Comparison of ENCODE assay signal across 8 cellular contexts in the genomic region with DNA sequence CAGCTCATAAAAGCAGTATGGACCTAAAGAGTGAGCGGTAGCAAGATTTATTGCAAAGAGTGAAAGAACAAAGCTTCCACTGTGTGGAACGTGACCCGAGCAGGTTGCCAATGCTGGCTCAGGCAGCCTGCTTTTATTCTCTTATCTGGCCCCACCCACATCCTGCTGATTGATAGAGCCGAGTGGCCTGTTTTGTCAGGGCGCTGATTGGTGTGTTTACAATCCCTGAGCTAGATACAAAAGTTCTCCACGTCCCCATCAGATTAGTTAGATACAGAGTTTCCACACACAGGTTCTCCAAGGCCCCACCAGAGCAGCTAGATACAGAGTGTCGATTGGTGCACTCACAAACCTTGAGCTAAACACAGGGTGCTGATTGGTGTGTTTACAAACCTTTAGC. TPM values are rescaled to one million over a fixed set of nuclear protein-coding genes. Genes with fewer than 3 reads are reported as not detected.
DNase-seq lines count a peak whose midpoint lies in the region; ATAC-seq and TF ChIP-seq lines count a peak whose summit lies in the region.
"Not testable (repeated sequence)": the region's sequence is repeated elsewhere in the genome, so short reads cannot be mapped to it uniquely, and the experiment has no call there.
"Had no signal": no experiment of that assay in that cellular context is flagged by ENCODE, and none has a peak within 500 bp of the region (broad histone marks: within the 10 kb centered on the region; RNA-seq: fewer than 3 reads in every experiment).

No MANE protein-coding gene starts in this region.

- not testable (repeated sequence) for H3K27me3 ChIP-seq in prostate gland (replicated peaks; ENCODE audit: insufficient read depth)

- TF ChIP-seq CTCF in prostate gland (IDR thresholded peaks at IDR 0.05), result not testable (repeated sequence)

- H3K4me1 Mint-ChIP-seq in T-cell; activated CD8-positive, alpha-beta memory T cell treated with anti-CD3 and anti-CD28 coated beads, Interleukin-2, amount 10 ng/mL, durations not matched to agents 7 days and 5 days; activated naive CD4-positive, alpha-beta T cell treated with anti-CD3 and anti-CD28 coated beads for 36 hours (ENCODE audit: low read depth); activated naive CD8-positive, alpha-beta T cell treated with anti-CD3 and anti-CD28 coated beads, Interleukin-2, amount 10 ng/mL, durations not matched to agents 7 days and 5 days; immature natural killer cell; naive thymus-derived CD8-positive, alpha-beta T cell: not testable (repeated sequence)

- not testable (repeated sequence) for H3K9me3 ChIP-seq in prostate gland

- H3K27ac Mint-ChIP-seq in T-cell; activated CD8-positive, alpha-beta memory T cell treated with anti-CD3 and anti-CD28 coated beads, Interleukin-2, amount 10 ng/mL, durations not matched to agents 7 days and 5 days; activated naive CD4-positive, alpha-beta T cell treated with anti-CD3 and anti-CD28 coated beads for 36 hours; activated naive CD8-positive, alpha-beta T cell treated with anti-CD3 and anti-CD28 coated beads, Interleukin-2, amount 10 ng/mL, durations not matched to agents 7 days and 5 days: not testable (repeated sequence)
- peak overlapping the region in 3 of 6 donors; percentile 24 to 71 (median 30) for H3K27ac Mint-ChIP-seq in immature natural killer cell
- peak overlapping the region in 4 of 10 donors; percentile 11 to 83 (median 43) for H3K27ac Mint-ChIP-seq in naive thymus-derived CD8-positive, alpha-beta T cell

- not testable (repeated sequence) for H3K9me3 Mint-ChIP-seq in T-cell; activated CD8-positive, alpha-beta memory T cell treated with anti-CD3 and anti-CD28 coated beads, Interleukin-2, amount 10 ng/mL, durations not matched to agents 7 days and 5 days (ENCODE audit: low read depth); activated naive CD4-positive, alpha-beta T cell treated with anti-CD3 and anti-CD28 coated beads for 36 hours; activated naive CD8-positive, alpha-beta T cell treated with anti-CD3 and anti-CD28 coated beads, Interleukin-2, amount 10 ng/mL, durations not matched to agents 7 days and 5 days; immature natural killer cell; naive thymus-derived CD8-positive, alpha-beta T cell

- TF ChIP-seq POLR2A in prostate gland (IDR thresholded peaks at IDR 0.05), result not testable (repeated sequence)

- not testable (repeated sequence) for H3K36me3 Mint-ChIP-seq in T-cell; activated CD8-positive, alpha-beta memory T cell treated with anti-CD3 and anti-CD28 coated beads, Interleukin-2, amount 10 ng/mL, durations not matched to agents 7 days and 5 days; activated naive CD4-positive, alpha-beta T cell treated with anti-CD3 and anti-CD28 coated beads for 36 hours (ENCODE audit: low read depth); activated naive CD8-positive, alpha-beta T cell treated with anti-CD3 and anti-CD28 coated beads, Interleukin-2, amount 10 ng/mL, durations not matched to agents 7 days and 5 days; immature natural killer cell; naive thymus-derived CD8-positive, alpha-beta T cell

- CTCF ChIA-PET in T-cell (lab: Charles Lee); activated CD8-positive, alpha-beta memory T cell treated with anti-CD3 and anti-CD28 coated beads, Interleukin-2, amount 10 ng/mL, durations not matched to agents 7 days and 5 days (lab: Charles Lee); activated naive CD4-positive, alpha-beta T cell treated with anti-CD3 and anti-CD28 coated beads for 36 hours (lab: Charles Lee): not testable (repeated sequence)

- not testable (repeated sequence) for H3K4me3 ChIP-seq in prostate gland

- DNase-seq in T-cell, result peak in 1 of 34 experiments; percentile 11
- DNase-seq in activated CD8-positive, alpha-beta memory T cell treated with anti-CD3 and anti-CD28 coated beads, Interleukin-2, amount 10 ng/mL, durations not matched to agents 7 days and 5 days; activated naive CD8-positive, alpha-beta T cell treated with anti-CD3 and anti-CD28 coated beads, Interleukin-2, amount 10 ng/mL, durations not matched to agents 7 days and 5 days: not testable (repeated sequence)
- DNase-seq in activated naive CD4-positive, alpha-beta T cell treated with anti-CD3 and anti-CD28 coated beads for 36 hours, result peak; percentile 10
- peak in 2 of 3 donors; percentile 5 to 14 for DNase-seq in immature natural killer cell
- DNase-seq in naive thymus-derived CD8-positive, alpha-beta T cell, result peak in 3 of 10 donors; percentile 4 to 7 (median 4)
- peak; percentile 13 for DNase-seq in prostate gland (ENCODE audit: low spot score)

- H3K4me1 ChIP-seq in prostate gland (replicated peaks), result not testable (repeated sequence)

- intact Hi-C loops in activated naive CD4-positive, alpha-beta T cell treated with anti-CD3 and anti-CD28 coated beads for 36 hours (cut with micrococcal nuclease); prostate gland (cut with DNase I): not testable (repeated sequence)

- H3K36me3 ChIP-seq in prostate gland, result not testable (repeated sequence)

- H3K27ac ChIP-seq in prostate gland, result not testable (repeated sequence)

- not testable (repeated sequence) for H3K27me3 Mint-ChIP-seq in T-cell; activated CD8-positive, alpha-beta memory T cell treated with anti-CD3 and anti-CD28 coated beads, Interleukin-2, amount 10 ng/mL, durations not matched to agents 7 days and 5 days; activated naive CD4-positive, alpha-beta T cell treated with anti-CD3 and anti-CD28 coated beads for 36 hours (ENCODE audit: low read depth); activated naive CD8-positive, alpha-beta T cell treated with anti-CD3 and anti-CD28 coated beads, Interleukin-2, amount 10 ng/mL, durations not matched to agents 7 days and 5 days; immature natural killer cell (ENCODE audit: low read depth in 3 of 3); naive thymus-derived CD8-positive, alpha-beta T cell

- peak overlapping the region; percentile 58 to 60 (median 59) for H3K4me3 Mint-ChIP-seq in T-cell
- peak overlapping the region; percentile 53 for H3K4me3 Mint-ChIP-seq in activated CD8-positive, alpha-beta memory T cell treated with anti-CD3 and anti-CD28 coated beads, Interleukin-2, amount 10 ng/mL, durations not matched to agents 7 days and 5 days
- peak overlapping the region; percentile 62 for H3K4me3 Mint-ChIP-seq in activated naive CD4-positive, alpha-beta T cell treated with anti-CD3 and anti-CD28 coated beads for 36 hours
- peak overlapping the region; percentile 41 for H3K4me3 Mint-ChIP-seq in activated naive CD8-positive, alpha-beta T cell treated with anti-CD3 and anti-CD28 coated beads, Interleukin-2, amount 10 ng/mL, durations not matched to agents 7 days and 5 days
- H3K4me3 Mint-ChIP-seq in immature natural killer cell, result peak overlapping the region; percentile 64 to 87 (median 75)
- H3K4me3 Mint-ChIP-seq in naive thymus-derived CD8-positive, alpha-beta T cell, result peak overlapping the region; percentile 30 to 88 (median 71)

- 23% methylated on average over 6 of the region's 7 CpGs for WGBS in prostate gland

- not testable (repeated sequence) for ATAC-seq in T-cell (replicated peaks in 1 of 4); activated CD8-positive, alpha-beta memory T cell treated with anti-CD3 and anti-CD28 coated beads, Interleukin-2, amount 10 ng/mL, durations not matched to agents 7 days and 5 days; activated naive CD8-positive, alpha-beta T cell treated with anti-CD3 and anti-CD28 coated beads, Interleukin-2, amount 10 ng/mL, durations not matched to agents 7 days and 5 days (ENCODE audit: low read depth); naive thymus-derived CD8-positive, alpha-beta T cell

- POLR2A ChIA-PET in T-cell (lab: Charles Lee); activated naive CD8-positive, alpha-beta T cell treated with anti-CD3 and anti-CD28 coated beads, Interleukin-2, amount 10 ng/mL, durations not matched to agents 7 days and 5 days (lab: Charles Lee); naive thymus-derived CD8-positive, alpha-beta T cell (lab: Charles Lee): not testable (repeated sequence)

RNA-seq across cellular contexts. Expression of gene HSD17B6, which starts 32.0 kb away (rescaled TPM):
- total RNA-seq in T-cell (1 to 10 TPM in 3 of 5 donors, under 1 TPM in 2; 0.40 to 1.8 (median 1.1) TPM), prostate gland (10 to 100 TPM; 25.4 to 36.4 TPM)
- 1 to 10 TPM; 2.9 to 4.5 TPM for total RNA-seq in activated CD8-positive, alpha-beta memory T cell treated with anti-CD3 and anti-CD28 coated beads, Interleukin-2, amount 10 ng/mL, durations not matched to agents 7 days and 5 days
- total RNA-seq in activated naive CD4-positive, alpha-beta T cell treated with anti-CD3 and anti-CD28 coated beads for 36 hours, result 1 to 10 TPM; 3.5 to 3.7 TPM
- total RNA-seq in activated naive CD8-positive, alpha-beta T cell treated with anti-CD3 and anti-CD28 coated beads, Interleukin-2, amount 10 ng/mL, durations not matched to agents 7 days and 5 days, result 1 to 10 TPM; 1.9 to 2.4 TPM
- 1 to 10 TPM in 1 of 3 donors, not detected in 2; 1.1 TPM for polyA plus RNA-seq in immature natural killer cell
- total RNA-seq in naive thymus-derived CD8-positive, alpha-beta T cell, result 1 to 10 TPM; 1.2 to 1.3 TPM
- polyA plus RNA-seq in naive thymus-derived CD8-positive, alpha-beta T cell, result 1 to 10 TPM in 2 of 3 donors, under 1 TPM in 1; 0.71 to 1.3 (median 1.1) TPM
- total RNA-seq: HT-29 had no signal

RNA-seq across cellular contexts. Expression of gene PRIM1, which starts 43.0 kb away (rescaled TPM):
- total RNA-seq in T-cell, result 10 to 100 TPM; 17.3 to 25.2 (median 22.2) TPM
- total RNA-seq in activated CD8-positive, alpha-beta memory T cell treated with anti-CD3 and anti-CD28 coated beads, Interleukin-2, amount 10 ng/mL, durations not matched to agents 7 days and 5 days, result 10 to 100 TPM; 62.9 to 65.3 TPM
- 10 to 100 TPM; 74.9 to 75.0 TPM for total RNA-seq in activated naive CD4-positive, alpha-beta T cell treated with anti-CD3 and anti-CD28 coated beads for 36 hours
- 10 to 100 TPM; 52.5 to 56.1 TPM for total RNA-seq in activated naive CD8-positive, alpha-beta T cell treated with anti-CD3 and anti-CD28 coated beads, Interleukin-2, amount 10 ng/mL, durations not matched to agents 7 days and 5 days
- polyA plus RNA-seq in immature natural killer cell, result 10 to 100 TPM; 24.6 to 31.7 (median 27.4) TPM
- 10 to 100 TPM; 26.3 to 26.7 TPM for total RNA-seq in naive thymus-derived CD8-positive, alpha-beta T cell
- 10 to 100 TPM; 43.8 to 49.1 (median 45.8) TPM for polyA plus RNA-seq in naive thymus-derived CD8-positive, alpha-beta T cell
- total RNA-seq in prostate gland, result 10 to 100 TPM in 1 of 2 donors, 1 to 10 TPM in 1; 9.0 to 14.5 TPM

Comparison
In these comparisons a context has a peak if more than half of its experiments do, and no peak if none do; other contexts are left out.
1. RNA of gene HSD17B6, which starts 32.0 kb away (total RNA-seq): 25.4 to 36.4 TPM in prostate gland; 2.9 to 4.5 TPM in activated CD8-positive, alpha-beta memory T cell treated with anti-CD3 and anti-CD28 coated beads, Interleukin-2, amount 10 ng/mL, durations not matched to agents 7 days and 5 days, 3.5 to 3.7 TPM in activated naive CD4-positive, alpha-beta T cell treated with anti-CD3 and anti-CD28 coated beads for 36 hours, 1.9 to 2.4 TPM in activated naive CD8-positive, alpha-beta T cell treated with anti-CD3 and anti-CD28 coated beads, Interleukin-2, amount 10 ng/mL, durations not matched to agents 7 days and 5 days, 1.2 to 1.3 TPM in naive thymus-derived CD8-positive, alpha-beta T cell and 0.40 to 1.8 TPM in T-cell; every median in the first group is over 4 times any median in the second.
2. Peak in every context shown above with its lines, with median percentiles within 50 percentile points of each other: H3K4me3 Mint-ChIP-seq.